In the genomic region with DNA sequence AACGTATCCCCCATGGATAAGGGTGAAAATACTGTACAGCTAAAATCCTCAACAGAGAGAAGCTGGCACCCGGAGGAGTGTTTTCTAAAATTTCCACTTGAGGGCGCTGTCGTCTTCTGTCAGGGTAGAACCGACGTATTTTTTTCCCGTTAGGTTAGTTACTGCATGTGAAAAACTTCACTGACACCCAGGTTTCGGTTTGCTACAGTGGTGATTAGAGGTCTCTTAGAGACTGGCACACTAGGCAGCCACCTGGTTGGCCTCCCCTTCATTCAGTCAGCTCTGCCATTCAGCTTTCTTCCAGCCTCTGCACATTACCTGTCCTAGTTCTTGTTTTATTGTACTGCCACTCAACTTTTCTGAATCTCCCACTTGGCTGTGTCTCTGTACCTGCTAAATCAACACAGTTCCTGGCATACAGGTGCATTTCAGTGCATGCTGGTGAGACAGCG, we compare ENCODE assay signal across 8 cellular contexts. TPM values are rescaled to one million over a fixed set of nuclear protein-coding genes. Genes with fewer than 3 reads are reported as not detected.
A peak's percentile ranks its signal among the peaks of the same experiment; 100 is the strongest.
DNase-seq lines count a peak whose midpoint lies in the region; ATAC-seq, FAIRE-seq and TF ChIP-seq lines count a peak whose summit lies in the region.

No MANE protein-coding gene starts in this region.

- TF ChIP-seq CTCF in D721Med (IDR thresholded peaks at IDR 0.05; ENCODE audit: insufficient read depth, missing control alignments), result peak; percentile 65
- TF ChIP-seq CTCF in VCaP (conservative IDR thresholded peaks at IDR 0.05), result peak; percentile 92
- peak; percentile 75 for TF ChIP-seq CTCF in kidney epithelial cell (IDR thresholded peaks at IDR 0.05; ENCODE audit: insufficient read depth, low read length, poor library complexity, severe bottlenecking)

- H3K27ac ChIP-seq in VCaP, result peak overlapping the region; percentile 78

- ATAC-seq in GM21825 (IDR thresholded peaks at IDR 0.05; ENCODE audit: unreplicated experiment), result peak; percentile 84

- in situ Hi-C loops in T47D (cut with HindIII; ENCODE audit: low pct_unique_long_range_greater_than_20kb, low sequenced_read_pairs), result no loop called here

- H3K27me3 ChIP-seq in kidney epithelial cell (ENCODE audit: control insufficient read depth, insufficient read depth, low read length), result peaks cover 6% of the 10 kb centered on the region

- H3K4me3 ChIP-seq in kidney epithelial cell (ENCODE audit: low read depth, low read length), result no peak overlapping the region

- FAIRE-seq in D721Med (lab: Jason Lieb, UNC), result no peak

- H3K36me3 ChIP-seq in kidney epithelial cell (ENCODE audit: control insufficient read depth, insufficient read depth, low read length), result no peaks in the 10 kb centered on the region

- DNase-seq in D721Med (ENCODE audit: insufficient read length, low spot score) (no peak), NCI-H1694 treated with DMSO at 0.1 percent for 48 hours (lab: John Stamatoyannopoulos, UW) (peak; percentile 10), T47D (ENCODE audit: low read depth in 1 of 2, low spot score in 1 of 2) (peak; percentile 69 to 80), kidney epithelial cell (ENCODE audit: low read depth) (no peak), foreskin melanocyte (no peak)
- DNase-seq in stimulated activated CD4-positive, alpha-beta T cell treated with anti-CD3 and anti-CD28 coated beads, Interleukin-4, amount 100 ng/mL, for 24 hours, result peak; percentile 67

RNA-seq across cellular contexts. Expression of gene CCK, which starts 18.4 kb away (rescaled TPM):
- total RNA-seq in kidney epithelial cell, result 0.42 and 0.68 TPM in 2 replicates

Comparison
In these comparisons a context has a peak if more than half of its experiments do, and no peak if none do; other contexts are left out.
1. DNase-seq: peak in NCI-H1694 treated with DMSO at 0.1 percent for 48 hours (single experiment), T47D (2 of 2) and stimulated activated CD4-positive, alpha-beta T cell treated with anti-CD3 and anti-CD28 coated beads, Interleukin-4, amount 100 ng/mL, for 24 hours (single experiment); none in D721Med (single experiment), kidney epithelial cell (single experiment) and foreskin melanocyte (single experiment).
2. Peak in every context shown above with its lines, with median percentiles within 50 percentile points of each other: CTCF ChIP-seq.